In the genomic region with DNA sequence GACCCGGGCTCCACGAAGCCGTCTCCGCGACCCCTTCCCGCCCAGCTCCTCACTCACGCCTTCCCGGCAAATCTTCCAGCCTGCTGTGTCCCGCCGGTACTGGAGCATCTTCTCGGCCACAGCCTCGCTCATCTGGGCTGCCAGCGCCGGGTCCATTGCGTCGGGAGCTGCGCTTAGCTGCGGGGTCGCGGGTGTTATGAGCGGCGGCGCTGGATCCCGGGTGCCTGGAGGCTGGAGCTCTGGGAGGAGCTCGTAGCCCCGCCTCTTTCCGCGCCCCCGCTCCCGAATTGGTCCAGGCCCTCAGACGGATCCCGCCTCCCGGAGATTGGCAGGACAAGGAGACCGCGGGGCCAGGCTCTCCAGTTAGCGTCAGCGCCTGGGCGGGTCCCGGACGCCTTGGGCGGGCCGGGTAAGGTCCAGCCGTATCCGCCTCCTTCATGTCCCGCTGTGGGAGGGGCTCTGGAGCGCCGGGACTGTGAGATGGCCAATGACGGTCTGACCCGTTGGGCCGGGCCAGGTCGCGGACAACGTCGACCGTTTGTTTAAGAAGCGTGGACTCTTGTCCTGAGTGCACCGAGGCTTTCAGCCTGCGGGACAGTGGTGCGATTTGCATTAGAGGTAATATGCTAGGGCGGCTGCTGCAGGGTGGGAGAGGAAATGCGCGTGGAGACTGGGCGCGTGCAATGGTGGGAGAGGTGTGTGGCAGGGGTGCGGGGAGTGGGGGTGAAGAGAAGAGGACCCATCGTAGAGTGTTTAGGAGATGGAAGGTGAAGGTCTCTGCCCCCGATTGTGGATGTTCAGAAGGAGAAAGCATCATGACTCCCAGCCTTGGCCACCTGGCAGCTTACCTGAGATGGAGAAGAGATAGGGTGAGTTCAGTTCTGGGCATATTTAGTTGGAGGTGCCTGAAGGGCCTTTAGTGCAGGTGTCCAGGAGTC, we compare ENCODE assay signal across 8 cellular contexts. TPM values are rescaled to one million over a fixed set of nuclear protein-coding genes. Genes with fewer than 3 reads are reported as not detected.
DNase-seq lines count a peak whose midpoint lies in the region; ATAC-seq, FAIRE-seq and TF ChIP-seq lines count a peak whose summit lies in the region.

A gene with protein sequence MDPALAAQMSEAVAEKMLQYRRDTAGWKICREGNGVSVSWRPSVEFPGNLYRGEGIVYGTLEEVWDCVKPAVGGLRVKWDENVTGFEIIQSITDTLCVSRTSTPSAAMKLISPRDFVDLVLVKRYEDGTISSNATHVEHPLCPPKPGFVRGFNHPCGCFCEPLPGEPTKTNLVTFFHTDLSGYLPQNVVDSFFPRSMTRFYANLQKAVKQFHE (minus strand): TSS at position 198 of the 938 bp plus-strand sequence. CDS start 42 bp downstream, at position 156.

- TF ChIP-seq CTCF in WERI-Rb-1 (IDR thresholded peaks at IDR 0.05; ENCODE audit: low read depth, low read length) (no peak), bronchial epithelial cell (IDR thresholded peaks at IDR 0.05; ENCODE audit: insufficient read depth, low read length, severe bottlenecking) (no peak), smooth muscle cell (IDR thresholded peaks at IDR 0.05; ENCODE audit: borderline replicate concordance, insufficient read depth, poor library complexity, severe bottlenecking) (no peak)

- peak within 1 kb of the TSS; percentile 85 for H3K4me2 ChIP-seq in smooth muscle cell

- H3K9ac ChIP-seq in smooth muscle cell (ENCODE audit: low read depth), result peak within 1 kb of the TSS; percentile 59

- peaks cover 24% of the 10 kb centered on the region for H3F3A ChIP-seq in smooth muscle cell (ENCODE audit: low read depth)

- H3K27ac ChIP-seq in WERI-Rb-1, result peak within 1 kb of the TSS; percentile 40; the same call in 1 of the 2 replicates
- H3K27ac ChIP-seq in smooth muscle cell (ENCODE audit: low read depth), result no peak within 1 kb of the TSS

- peaks cover 11% of the 10 kb centered on the region for H3K4me1 ChIP-seq in smooth muscle cell (ENCODE audit: low read depth)

- H3K4me3 ChIP-seq in WERI-Rb-1 (ENCODE audit: low read depth, low read length) (peak within 1 kb of the TSS; percentile 88), bronchial epithelial cell (ENCODE audit: low read depth, low read length) (peak within 1 kb of the TSS; percentile 63), smooth muscle cell (peak within 1 kb of the TSS; percentile 67)

- no peak for FAIRE-seq in bronchial epithelial cell (lab: Jason Lieb, UNC)

- DNase-seq in ACHN, result peak; percentile 95
- DNase-seq in NCI-H2196 (lab: John Stamatoyannopoulos, UW; ENCODE audit: unreplicated experiment), result peak; percentile 93
- peak; percentile 99 for DNase-seq in WERI-Rb-1
- DNase-seq in bronchial epithelial cell (ENCODE audit: low read depth), result peak; percentile 89
- peak; percentile 100 for DNase-seq in iPS-NIHi7 (ENCODE audit: extremely low spot score)
- DNase-seq in smooth muscle cell (lab: John Stamatoyannopoulos, UW; ENCODE audit: unreplicated experiment), result peak; percentile 87

- in situ Hi-C loops in ACHN (cut with HindIII; ENCODE audit: low pct_ligation_motif_present, low pct_unique_long_range_greater_than_20kb, low sequenced_read_pairs), result no loop called here

- H3K27me3 ChIP-seq in WERI-Rb-1 (ENCODE audit: insufficient read depth, low read depth, severe bottlenecking) (no peaks in the 10 kb centered on the region), bronchial epithelial cell (ENCODE audit: control insufficient read depth, insufficient read depth, low read length) (no peaks in the 10 kb centered on the region), smooth muscle cell (ENCODE audit: low read depth) (no peaks in the 10 kb centered on the region)

- ATAC-seq in GM18873 (IDR thresholded peaks at IDR 0.05; ENCODE audit: low FRiP score, unreplicated experiment), result peak; percentile 95
- ATAC-seq in HG03135 (IDR thresholded peaks at IDR 0.05; ENCODE audit: unreplicated experiment), result peak; percentile 100

- peaks cover 4% of the 10 kb centered on the region for H4K20me1 ChIP-seq in smooth muscle cell (ENCODE audit: low read depth)

- peaks cover 2% of the 10 kb centered on the region; the same call in 1 of the 2 replicates for H3K36me3 ChIP-seq in WERI-Rb-1
- peaks cover 14% of the 10 kb centered on the region for H3K36me3 ChIP-seq in bronchial epithelial cell (ENCODE audit: control insufficient read depth, insufficient read depth, low read length)
- H3K36me3 ChIP-seq in smooth muscle cell (ENCODE audit: low read depth), result peaks cover 4% of the 10 kb centered on the region

- H3K9me3 ChIP-seq in WERI-Rb-1 (ENCODE audit: severe bottlenecking) (no peaks in the 10 kb centered on the region), smooth muscle cell (replicated peaks; ENCODE audit: low read depth) (no peaks in the 10 kb centered on the region)

- WGBS in smooth muscle cell (ENCODE audit: low lambda C conversion rate), result 4% methylated on average over 54 of the region's 67 CpGs

- peak within 1 kb of the TSS; percentile 97 for H2AFZ ChIP-seq in smooth muscle cell (ENCODE audit: low read depth)

- no peaks in the 10 kb centered on the region for H3K79me2 ChIP-seq in smooth muscle cell (ENCODE audit: low read depth)

RNA-seq across cellular contexts. Expression of the gene that starts here (rescaled TPM):
- 5.0 and 5.9 TPM in 2 replicates for total RNA-seq in bronchial epithelial cell
- total RNA-seq in smooth muscle cell, result 3.3 and 6.2 TPM in 2 replicates
- polyA plus RNA-seq in smooth muscle cell, result 1.6 and 2.1 TPM in 2 replicates
